In the genomic region with DNA sequence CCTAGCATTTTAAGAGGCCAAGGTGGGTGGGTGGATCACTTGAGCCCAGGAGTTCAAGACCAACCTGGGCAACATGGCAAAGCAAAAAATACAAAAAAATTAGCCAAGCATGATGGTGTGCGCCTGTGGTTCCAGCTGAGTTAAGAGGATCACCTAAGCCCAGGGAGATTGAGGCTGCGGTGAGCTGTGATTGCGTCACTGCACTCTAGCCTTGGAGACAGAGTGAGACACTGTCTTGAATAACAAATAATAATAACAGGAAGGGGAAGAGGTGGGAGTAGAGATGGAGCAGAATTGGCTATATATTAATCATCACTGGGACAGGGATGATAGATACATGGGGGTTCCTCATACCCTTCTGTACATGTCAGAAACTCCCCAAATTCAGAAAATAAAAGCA, we compare ENCODE assay signal across 9 cellular contexts. TPM values are rescaled to one million over a fixed set of nuclear protein-coding genes. Genes with fewer than 3 reads are reported as not detected.
DNase-seq lines count a peak whose midpoint lies in the region; ATAC-seq and TF ChIP-seq lines count a peak whose summit lies in the region.
"Had no signal": no experiment of that assay in that cellular context is flagged by ENCODE, and none has a peak within 500 bp of the region (broad histone marks: within the 10 kb centered on the region; RNA-seq: fewer than 3 reads in every experiment).

No MANE protein-coding gene starts in this region.

- TF ChIP-seq POLR2A in IMR-90 (IDR thresholded peaks at IDR 0.05; ENCODE audit: low read depth, low read length) = no peak

- POLR2A ChIA-PET in IMR-90 (lab: Charles Lee; ENCODE audit: unreplicated experiment) = no interaction called here

- H3K27me3 Mint-ChIP-seq in activated T-helper 17 cell treated with anti-CD3 and anti-CD28 coated beads, Interleukin-2, amount 50 U/mL, for 72 hours = no peaks in the 10 kb centered on the region
- H3K27me3 Mint-ChIP-seq: progenitor cell of endocrine pancreas had no signal

- H3K4me3 Mint-ChIP-seq in activated T-helper 17 cell treated with anti-CD3 and anti-CD28 coated beads, Interleukin-2, amount 50 U/mL, for 72 hours = peak overlapping the region; percentile 54

- H3K27me3 ChIP-seq in ACC112 (ENCODE audit: insufficient read depth, low read length) = no peaks in the 10 kb centered on the region
- H3K27me3 ChIP-seq in IMR-90 (ENCODE audit: control insufficient read depth, insufficient read depth, low read length) = no peaks in the 10 kb centered on the region
- no peaks in the 10 kb centered on the region for H3K27me3 ChIP-seq in hepatocyte

- intact Hi-C loops in IMR-90 (cut with micrococcal nuclease) = no loop called here

- no peak overlapping the region for H3K9ac ChIP-seq in IMR-90 (ENCODE audit: low read depth, low read length)

- CTCF ChIA-PET in IMR-90 (lab: Yijun Ruan, JAX) = no interaction called here

- H3K36me3 Mint-ChIP-seq in activated T-helper 17 cell treated with anti-CD3 and anti-CD28 coated beads, Interleukin-2, amount 50 U/mL, for 72 hours (ENCODE audit: low read depth) = peaks cover 99% of the 10 kb centered on the region

- WGBS in IMR-90 (ENCODE audit: extremely low coverage in 2 of 2, insufficient read length in 1 of 2), 2 experiments = 100% methylated on average over 1 of the region's 3 CpGs; no CpG with 5 or more reads in 1 of the 2 experiments
- 87% methylated on average over 3 of the region's 3 CpGs for WGBS in hepatocyte (ENCODE audit: low lambda C conversion rate, missing lambda C conversion rate)

- no peak for TF ChIP-seq RAD21 in IMR-90 (IDR thresholded peaks at IDR 0.05; ENCODE audit: low read length)

- H3K27ac ChIP-seq in ACC112 (ENCODE audit: low read depth, low read length) (peak overlapping the region; percentile 68), IMR-90 (ENCODE audit: insufficient read depth, low read length) (no peak overlapping the region), hepatocyte (no peak overlapping the region), coronary artery (no peak overlapping the region)

- DNase-seq in IMR-90 (peak; percentile 49), iris pigment epithelial cell (ENCODE audit: low read depth) (peak; percentile 98), hepatocyte (ENCODE audit: low spot score) (no peak), coronary artery (ENCODE audit: low spot score) (no peak)

- no peak overlapping the region for H2AK5ac ChIP-seq in IMR-90 (ENCODE audit: low read depth, low read length)

- peaks cover 12 to 40% of the 10 kb centered on the region in 2 experiments for H3K79me1 ChIP-seq in IMR-90 (ENCODE audit: low read depth in 1 of 2, low read length in 2 of 2)

- H3K4me1 ChIP-seq in ACC112 (ENCODE audit: control insufficient read depth, insufficient read depth, low read length, unreplicated experiment) (peaks cover 38% of the 10 kb centered on the region), IMR-90 (ENCODE audit: control insufficient read depth, insufficient read depth, low read length) (no peaks in the 10 kb centered on the region), hepatocyte (ENCODE audit: insufficient read depth) (no peaks in the 10 kb centered on the region)

- H4K91ac ChIP-seq in IMR-90 (ENCODE audit: insufficient read depth, low read depth, low read length) = no peak overlapping the region

- peaks cover 14% of the 10 kb centered on the region; the same call in 1 of the 2 replicates for H3K36me3 ChIP-seq in ACC112 (ENCODE audit: insufficient read depth, low read length)
- H3K36me3 ChIP-seq in IMR-90 (ENCODE audit: control insufficient read depth, insufficient read depth, low read length) = peaks cover 15% of the 10 kb centered on the region
- H3K36me3 ChIP-seq in hepatocyte (replicated peaks; ENCODE audit: insufficient read depth, low read depth) = no peaks in the 10 kb centered on the region

- H2AFZ ChIP-seq in ACC112 (ENCODE audit: low read length, unreplicated experiment) = no peak overlapping the region
- no peak overlapping the region for H2AFZ ChIP-seq in IMR-90 (replicated peaks; ENCODE audit: low read length, poor library complexity)
- H2AFZ ChIP-seq in hepatocyte = no peak overlapping the region

- H2AK9ac ChIP-seq in IMR-90 (replicated peaks; ENCODE audit: low read depth, low read length, poor library complexity) = no peak overlapping the region

- H3K9me2 ChIP-seq in hepatocyte (replicated peaks; ENCODE audit: insufficient read depth) = no peaks in the 10 kb centered on the region

- H3K4me1 Mint-ChIP-seq in activated T-helper 17 cell treated with anti-CD3 and anti-CD28 coated beads, Interleukin-2, amount 50 U/mL, for 72 hours = peaks cover 18% of the 10 kb centered on the region

- H3K4me3 ChIP-seq in ACC112 (ENCODE audit: low read depth, low read length) (no peak overlapping the region), IMR-90 (ENCODE audit: insufficient read depth, low read depth, low read length) (no peak overlapping the region), hepatocyte (no peak overlapping the region), coronary artery (no peak overlapping the region)

- no peak overlapping the region for H4K8ac ChIP-seq in IMR-90 (ENCODE audit: low read depth in 2 of 2, low read length in 2 of 2)

- TF ChIP-seq CTCF in IMR-90 (conservative IDR thresholded peaks at IDR 0.05; ENCODE audit: low read depth, low read length) = no peak
- no peak for TF ChIP-seq CTCF in hepatocyte (IDR thresholded peaks at IDR 0.05; ENCODE audit: poor library complexity)
- no peak for TF ChIP-seq CTCF in coronary artery (IDR thresholded peaks at IDR 0.05)

- no peak overlapping the region for H3K18ac ChIP-seq in IMR-90 (ENCODE audit: low read depth, low read length)

- no peaks in the 10 kb centered on the region for H3K9me3 Mint-ChIP-seq in activated T-helper 17 cell treated with anti-CD3 and anti-CD28 coated beads, Interleukin-2, amount 50 U/mL, for 72 hours

- no peak overlapping the region for H2BK15ac ChIP-seq in IMR-90 (ENCODE audit: low read depth, low read length)

- dilution Hi-C loops in IMR-90 (cut with HindIII; ENCODE audit: low sequenced_read_pairs, unreplicated experiment) = no loop called here

- H2BK20ac ChIP-seq in IMR-90 (ENCODE audit: low read depth, low read length) = no peak overlapping the region

- no peak overlapping the region for H3K14ac ChIP-seq in IMR-90 (replicated peaks; ENCODE audit: low read depth, low read length)

- H3K79me2 ChIP-seq in ACC112 (ENCODE audit: control insufficient read depth, insufficient read depth, low read length, unreplicated experiment) (peaks cover 14% of the 10 kb centered on the region), hepatocyte (peaks cover 15% of the 10 kb centered on the region)

- H3K9me3 ChIP-seq in IMR-90 (ENCODE audit: control insufficient read depth, insufficient read depth, low read length) (no peaks in the 10 kb centered on the region), hepatocyte (ENCODE audit: low read depth) (no peaks in the 10 kb centered on the region)

- ATAC-seq in IMR-90 (ENCODE audit: low read depth) (no peak), HG02571 (IDR thresholded peaks at IDR 0.05; ENCODE audit: unreplicated experiment) (no peak), HG03025 (IDR thresholded peaks at IDR 0.05; ENCODE audit: low FRiP score, unreplicated experiment) (no peak)
- peak; percentile 98 for ATAC-seq in activated T-helper 17 cell treated with anti-CD3 and anti-CD28 coated beads, Interleukin-2, amount 50 U/mL, for 72 hours (replicated peaks)

- H3K27ac Mint-ChIP-seq in activated T-helper 17 cell treated with anti-CD3 and anti-CD28 coated beads, Interleukin-2, amount 50 U/mL, for 72 hours = peak overlapping the region; percentile 81
- H3K27ac Mint-ChIP-seq: progenitor cell of endocrine pancreas had no signal

- BruUV-seq in IMR-90 (replicated peaks; lab: Mats Ljungman, UMichigan) = no TSS peak

- no peak overlapping the region for H3K56ac ChIP-seq in IMR-90 (ENCODE audit: extremely low read depth, insufficient read depth, low read length)

- in situ Hi-C loops in IMR-90 (cut with MboI; ENCODE audit: low sequenced_read_pairs) = no loop called here

- H2BK120ac ChIP-seq in IMR-90 (ENCODE audit: low read depth, low read length) = no peak overlapping the region

- H3K4ac ChIP-seq in IMR-90 (ENCODE audit: low read depth, low read length) = no peak overlapping the region

- no peak overlapping the region for H4K5ac ChIP-seq in IMR-90 (ENCODE audit: low read depth, low read length)

- H3K9me1 ChIP-seq in IMR-90 (ENCODE audit: insufficient read depth, low read length) = peaks cover 3% of the 10 kb centered on the region; the same call in 1 of the 2 replicates

- no peak overlapping the region for H2BK5ac ChIP-seq in IMR-90 (ENCODE audit: low read depth, low read length, poor library complexity, severe bottlenecking)

- no peak overlapping the region for H3K4me2 ChIP-seq in IMR-90 (ENCODE audit: low read depth, low read length)
- no peak overlapping the region for H3K4me2 ChIP-seq in hepatocyte

- H4K20me1 ChIP-seq in IMR-90 (ENCODE audit: insufficient read depth, low read length) = peaks cover 4% of the 10 kb centered on the region; the same call in 1 of the 2 replicates
- no peaks in the 10 kb centered on the region for H4K20me1 ChIP-seq in hepatocyte (ENCODE audit: insufficient read depth, poor library complexity, severe bottlenecking)

- H3K23ac ChIP-seq in IMR-90 (ENCODE audit: low read depth, low read length) = no peak overlapping the region

TF ChIP-seq in IMR-90, 13 proteins besides CTCF, POLR2A, EP300 and RAD21 (continues in another document):
- no peak for TF ChIP-seq FOS (IDR thresholded peaks at IDR 0.05; ENCODE audit: low read depth, low read length)

RNA-seq across cellular contexts. Expression of a gene that starts 23.8 kb away (rescaled TPM):
- 1.3 and 1.4 TPM in 2 replicates for total RNA-seq in IMR-90 (2012; rRNA removed)
- polyA plus RNA-seq in IMR-90 (2012; rRNA removed) = 3.8 and 5.1 TPM in 2 replicates
- polyA plus RNA-seq in IMR-90 (2012; cell fraction: cytosol; rRNA removed) = 1.8 and 5.9 TPM in 2 replicates
- polyA plus RNA-seq in IMR-90 (2012; cell fraction: nucleus; rRNA removed; ENCODE audit: low replicate concordance) = 1.3 and 2.6 TPM in 2 replicates
- 1 to 10 TPM; 7.8 TPM for total RNA-seq in activated T-helper 17 cell treated with anti-CD3 and anti-CD28 coated beads, Interleukin-2, amount 50 U/mL, for 72 hours
- total RNA-seq in hepatocyte = 3.8 and 12.8 TPM in 2 replicates
- 15.4 and 15.5 TPM in 2 replicates for polyA plus RNA-seq in hepatocyte

RNA-seq across cellular contexts. Expression of a gene that starts 27.7 kb away (rescaled TPM):
- total RNA-seq in IMR-90 (2012; rRNA removed) (18.6 and 25.5 TPM in 2 replicates), hepatocyte (19.9 and 30.3 TPM in 2 replicates)
- polyA plus RNA-seq in IMR-90 (2012; rRNA removed) (18.8 and 21.5 TPM in 2 replicates), hepatocyte (28.3 and 31.4 TPM in 2 replicates)
- 10.0 and 14.8 TPM in 2 replicates for polyA plus RNA-seq in IMR-90 (2012; cell fraction: cytosol; rRNA removed)
- 56.1 and 58.7 TPM in 2 replicates for polyA plus RNA-seq in IMR-90 (2012; cell fraction: nucleus; rRNA removed; ENCODE audit: low replicate concordance)
- 10 to 100 TPM; 14.8 to 22.5 TPM for total RNA-seq in activated T-helper 17 cell treated with anti-CD3 and anti-CD28 coated beads, Interleukin-2, amount 50 U/mL, for 72 hours

RNA-seq across cellular contexts. Expression of a gene that starts 34.1 kb away (rescaled TPM):
- total RNA-seq in IMR-90 (2012; rRNA removed) (62.4 and 233 TPM in 2 replicates), hepatocyte (271 and 295 TPM in 2 replicates)
- polyA plus RNA-seq in IMR-90 (2012; rRNA removed) (91.8 and 108 TPM in 2 replicates), hepatocyte (198 and 218 TPM in 2 replicates)
- 25.8 and 29.3 TPM in 2 replicates for polyA plus RNA-seq in IMR-90 (2012; cell fraction: cytosol; rRNA removed)
- 9.2 and 24.9 TPM in 2 replicates for polyA plus RNA-seq in IMR-90 (2012; cell fraction: nucleus; rRNA removed; ENCODE audit: low replicate concordance)
- 100 to 1,000 TPM; 111 to 116 TPM for total RNA-seq in activated T-helper 17 cell treated with anti-CD3 and anti-CD28 coated beads, Interleukin-2, amount 50 U/mL, for 72 hours

Comparison
In these comparisons a context has a peak if more than half of its experiments do, and no peak if none do; other contexts are left out.
1. DNase-seq: peak in IMR-90 (single experiment) and iris pigment epithelial cell (single experiment); none in hepatocyte (single experiment) and coronary artery (single experiment).